Comparison of ENCODE assay signal across 8 cellular contexts in genomic region chr10:27504897-27505457, GRCh38. TPM values are rescaled to one million over a fixed set of nuclear protein-coding genes. Genes with fewer than 3 reads are reported as not detected.
A peak's percentile ranks its signal among the peaks of the same experiment; 100 is the strongest.
DNase-seq lines count a peak whose midpoint lies in the region; ATAC-seq and TF ChIP-seq lines count a peak whose summit lies in the region.

No MANE protein-coding gene starts in this region.

- H4K20me1 ChIP-seq in GM23338 (replicated peaks; ENCODE audit: insufficient read depth) = peaks cover 8% of the 10 kb centered on the region; the same call in 1 of the 2 replicates

- H3K36me3 ChIP-seq in GM23338 (ENCODE audit: insufficient read depth) (peaks cover 5% of the 10 kb centered on the region), prostate gland (no peaks in the 10 kb centered on the region)

- intact Hi-C loops in prostate gland (cut with DNase I) (no loop called here), posterior cingulate gyrus (cut with DNase I) (no loop called here)

- no peak for TF ChIP-seq POLR2A in prostate gland (IDR thresholded peaks at IDR 0.05)

- H3K4me1 ChIP-seq in GM23338 (ENCODE audit: insufficient read depth) (peaks cover 3% of the 10 kb centered on the region), prostate gland (replicated peaks) (peaks cover 4% of the 10 kb centered on the region)

- H3K79me2 ChIP-seq in GM23338 (replicated peaks; ENCODE audit: insufficient read depth) = peaks cover 54% of the 10 kb centered on the region

- H3K27ac ChIP-seq in GM23338 (ENCODE audit: low read depth) (no peak overlapping the region), prostate gland (peak overlapping the region; percentile 85 to 93)

- WGBS in prostate gland = 3% methylated on average over 11 of the region's 11 CpGs

- no peaks in the 10 kb centered on the region for H3F3A ChIP-seq in GM23338 (replicated peaks; ENCODE audit: low read depth)

- H3K36me3 Mint-ChIP-seq in GM23338 (ENCODE audit: low read depth) = peaks cover 2% of the 10 kb centered on the region; the same call in 1 of the 3 replicates
- peaks cover 20% of the 10 kb centered on the region for H3K36me3 Mint-ChIP-seq in T-helper 2 cell treated with Interferon-gamma antibody and Interleukin-4, amounts not matched to agents 5 μg/mL and 100 μg/mL, for 36 hours (ENCODE audit: low read depth)

- H2AFZ ChIP-seq in GM23338 = peak overlapping the region; percentile 73; the same call in 1 of the 2 replicates

- no peaks in the 10 kb centered on the region; the same call in 2 of the 3 replicates for H3K9me3 Mint-ChIP-seq in GM23338
- no peaks in the 10 kb centered on the region for H3K9me3 Mint-ChIP-seq in T-helper 2 cell treated with Interferon-gamma antibody and Interleukin-4, amounts not matched to agents 5 μg/mL and 100 μg/mL, for 36 hours

- peak overlapping the region; percentile 99 for H3K4me3 Mint-ChIP-seq in GM23338
- peak overlapping the region; percentile 98 for H3K4me3 Mint-ChIP-seq in T-helper 2 cell treated with Interferon-gamma antibody and Interleukin-4, amounts not matched to agents 5 μg/mL and 100 μg/mL, for 36 hours

- DNase-seq in GM23338 (ENCODE audit: low spot score) (no peak), fibroblast of the aortic adventitia (ENCODE audit: low read depth) (peak; percentile 39), prostate gland (ENCODE audit: low spot score) (no peak), posterior cingulate gyrus (no peak), NCI-H2081 treated with DMSO at 0.1 percent for 48 hours (lab: John Stamatoyannopoulos, UW) (no peak), HCEC 1CT (no peak), NCI-H2029 (lab: John Stamatoyannopoulos, UW) (no peak)
- DNase-seq in T-helper 2 cell treated with Interferon-gamma antibody and Interleukin-4, amounts not matched to agents 5 μg/mL and 100 μg/mL, for 36 hours (ENCODE audit: low spot score) = no peak

- TF ChIP-seq CTCF in GM23338 (conservative IDR thresholded peaks at IDR 0.05; ENCODE audit: low read depth in 2 of 2) = no peak
- no peak for TF ChIP-seq CTCF in fibroblast of the aortic adventitia (IDR thresholded peaks at IDR 0.05; ENCODE audit: insufficient read depth, low read length)
- TF ChIP-seq CTCF in prostate gland (IDR thresholded peaks at IDR 0.05) = no peak

- H3K9me3 ChIP-seq in prostate gland = no peaks in the 10 kb centered on the region

- H3K4me2 ChIP-seq in GM23338 = peak overlapping the region; percentile 88

- H3K4me1 Mint-ChIP-seq in GM23338 = peaks cover 12% of the 10 kb centered on the region
- peaks cover 40% of the 10 kb centered on the region for H3K4me1 Mint-ChIP-seq in T-helper 2 cell treated with Interferon-gamma antibody and Interleukin-4, amounts not matched to agents 5 μg/mL and 100 μg/mL, for 36 hours (ENCODE audit: low read depth)

- H3K27ac Mint-ChIP-seq in GM23338 = peak overlapping the region; percentile 67; the same call in 1 of the 2 replicates
- peak overlapping the region; percentile 96 for H3K27ac Mint-ChIP-seq in T-helper 2 cell treated with Interferon-gamma antibody and Interleukin-4, amounts not matched to agents 5 μg/mL and 100 μg/mL, for 36 hours

- peaks cover 10% of the 10 kb centered on the region for H3K27me3 Mint-ChIP-seq in GM23338 (ENCODE audit: insufficient read depth, low read depth, poor library complexity)
- no peaks in the 10 kb centered on the region for H3K27me3 Mint-ChIP-seq in T-helper 2 cell treated with Interferon-gamma antibody and Interleukin-4, amounts not matched to agents 5 μg/mL and 100 μg/mL, for 36 hours (ENCODE audit: low read depth)

- H3K4me3 ChIP-seq in GM23338 (peak overlapping the region; percentile 76), fibroblast of the aortic adventitia (ENCODE audit: low read depth, low read length) (peak overlapping the region; percentile 97), prostate gland (peak overlapping the region; percentile 55 to 84)

- H3K9me2 ChIP-seq in GM23338 (ENCODE audit: insufficient read depth) = no peaks in the 10 kb centered on the region

- ATAC-seq in GM23338 = no peak

- H3K27me3 ChIP-seq in GM23338 (ENCODE audit: insufficient read depth) (no peaks in the 10 kb centered on the region), prostate gland (replicated peaks; ENCODE audit: insufficient read depth) (no peaks in the 10 kb centered on the region)

TF ChIP-seq in GM23338, 12 proteins besides CTCF, POLR2A, EP300 and RAD21 (continues in another document):
- TF ChIP-seq NANOG (IDR thresholded peaks at IDR 0.05; ENCODE audit: borderline replicate concordance) (no peak), EZH2 (IDR thresholded peaks at IDR 0.05; ENCODE audit: low read depth, unreplicated experiment) (no peak), POLR2AphosphoS5 (IDR thresholded peaks at IDR 0.05; ENCODE audit: low read depth) (no peak), EZH2phosphoT487 (IDR thresholded peaks at IDR 0.05; ENCODE audit: unreplicated experiment) (no peak), JUNB (IDR thresholded peaks at IDR 0.05; ENCODE audit: unreplicated experiment) (no peak), ZNF331 (CRISPR knock-in tag; IDR thresholded peaks at IDR 0.05; ENCODE audit: low read depth) (no peak), STAT1 (IDR thresholded peaks at IDR 0.05; ENCODE audit: unreplicated experiment) (no peak), ETS1 (IDR thresholded peaks at IDR 0.05) (no peak), REST (IDR thresholded peaks at IDR 0.05; ENCODE audit: unreplicated experiment) (no peak), ZNF114 (CRISPR knock-in tag; IDR thresholded peaks at IDR 0.05) (no peak), CREB1 (CRISPR knock-in tag; IDR thresholded peaks at IDR 0.05; ENCODE audit: low read depth) (no peak)

RNA-seq across cellular contexts. Expression of gene RAB18, which starts 0.9 kb away (rescaled TPM):
- total RNA-seq in GM23338 (2014; rRNA removed; shearing (Covaris generic)) = 27.8 and 35.5 TPM in 2 replicates
- 51.0 and 77.2 TPM in 2 replicates for polyA plus RNA-seq in GM23338 (2016; fragmentation: Nextera tagmentation; extraction: Ambion mirVana)
- total RNA-seq in fibroblast of the aortic adventitia (ENCODE audit: low replicate concordance) (48.5 and 114 TPM in 2 replicates), prostate gland (10 to 100 TPM; 53.5 to 62.6 TPM)
